Comparison of ENCODE assay signal across 8 cellular contexts in the genomic region with DNA sequence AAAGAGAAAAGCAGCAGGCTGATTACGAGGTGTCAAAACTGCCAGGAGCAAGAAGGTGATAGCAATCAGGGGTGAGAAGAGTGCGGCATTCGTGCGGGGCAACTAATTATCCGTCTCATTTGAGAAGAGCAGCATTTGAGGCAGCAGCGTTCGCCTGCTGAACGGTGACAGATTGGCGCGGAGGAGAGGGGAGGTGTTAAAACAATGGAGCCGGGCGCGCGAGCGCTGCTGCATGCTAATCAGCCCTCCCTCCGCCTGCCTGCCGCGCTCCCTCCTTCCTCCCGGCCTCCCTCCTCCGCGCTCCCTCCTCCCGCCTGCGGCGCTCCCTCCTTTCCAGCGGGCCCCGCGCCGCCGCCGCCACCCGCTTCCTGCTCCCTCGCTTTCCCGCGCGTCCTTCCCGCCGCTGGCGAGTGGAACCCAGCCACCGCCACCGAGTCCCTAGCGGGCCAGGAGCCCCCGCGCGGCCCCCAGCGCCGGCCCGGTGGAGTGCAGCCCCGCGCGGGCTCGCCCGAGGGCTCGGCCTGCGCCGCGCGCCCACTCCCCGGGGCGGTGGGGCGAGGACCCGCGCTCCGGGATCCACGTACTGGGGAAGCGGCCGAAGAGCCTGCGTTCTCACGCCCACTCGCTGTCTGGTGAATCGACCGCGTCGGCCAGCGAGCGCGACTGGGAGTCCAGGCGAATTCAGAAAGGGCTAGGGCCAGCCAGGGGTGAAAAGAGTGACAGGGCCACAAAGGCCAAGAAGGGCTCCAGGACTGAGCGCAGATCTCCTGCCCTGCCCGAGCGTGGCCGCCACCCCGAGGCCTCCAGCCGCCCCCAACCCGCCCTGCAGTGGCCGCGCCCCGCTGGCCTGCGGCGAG.
DNase-seq lines count a peak whose midpoint lies in the region; ATAC-seq and TF ChIP-seq lines count a peak whose summit lies in the region.

No MANE protein-coding gene starts in this region.

- H3K4me2 ChIP-seq in SK-N-SH, result peak overlapping the region; percentile 74

- H3K4me3 ChIP-seq in AG04450 (ENCODE audit: low read depth, low read length), result peak overlapping the region; percentile 69
- H3K4me3 ChIP-seq in SK-N-SH (ENCODE audit: low read depth in 2 of 2, low read length in 1 of 2), result peak overlapping the region; percentile 52 to 59
- peak overlapping the region; percentile 84 for H3K4me3 ChIP-seq in adipocyte (ENCODE audit: low read length)
- peak overlapping the region; percentile 52 for H3K4me3 ChIP-seq in urinary bladder (ENCODE audit: low read depth, low read length)

- TF ChIP-seq EP300 in SK-N-SH (IDR thresholded peaks at IDR 0.05; ENCODE audit: borderline replicate concordance in 1 of 2, low read depth in 1 of 2, low read length in 1 of 2), result no peak

- H3F3A ChIP-seq in SK-N-SH (replicated peaks; ENCODE audit: insufficient read depth), result peaks cover 18% of the 10 kb centered on the region

- H3K27me3 ChIP-seq in AG04450 (ENCODE audit: control insufficient read depth, insufficient read depth, low read length) (peaks cover 1% of the 10 kb centered on the region), SK-N-SH (ENCODE audit: insufficient read depth) (no peaks in the 10 kb centered on the region), adipocyte (replicated peaks; ENCODE audit: control insufficient read depth, insufficient read depth, low read length) (no peaks in the 10 kb centered on the region)

- peaks cover 5 to 11% of the 10 kb centered on the region in 2 experiments; a peak in 2 of 4 replicates for H3K4me1 ChIP-seq in SK-N-SH (ENCODE audit: control insufficient read depth in 1 of 2, insufficient read depth in 2 of 2, low read depth in 1 of 2, low read length in 1 of 2)
- peaks cover 12% of the 10 kb centered on the region for H3K4me1 ChIP-seq in adipocyte (ENCODE audit: control insufficient read depth, insufficient read depth, low read length)
- no peaks in the 10 kb centered on the region for H3K4me1 ChIP-seq in urinary bladder (ENCODE audit: insufficient read depth)

- CTCF ChIA-PET in AG04450 (lab: Charles Lee), result no interaction called here
- CTCF ChIA-PET in SK-N-SH (lab: Yijun Ruan, JAX), result interaction anchor here (2.0 to 4.3 kb wide), 2 partner anchors 12 to 15 kb away, joined by 17 to 37 read pairs; no protein-coding TSS in a partner anchor

- H3K79me2 ChIP-seq in SK-N-SH (ENCODE audit: insufficient read depth), result no peaks in the 10 kb centered on the region

- H3K9me3 ChIP-seq in AG04450 (ENCODE audit: control insufficient read depth, insufficient read depth, low read length) (no peaks in the 10 kb centered on the region), SK-N-SH (no peaks in the 10 kb centered on the region), adipocyte (ENCODE audit: control insufficient read depth, low read length) (no peaks in the 10 kb centered on the region)

- H3K27ac ChIP-seq in AG04450 (ENCODE audit: low read depth, low read length), result no peak overlapping the region
- H3K27ac ChIP-seq in SK-N-SH (ENCODE audit: low read depth in 2 of 2, low read length in 1 of 2), result no peak overlapping the region
- H3K27ac ChIP-seq in urinary bladder (ENCODE audit: low read depth), result no peak overlapping the region

- 30% methylated on average over 36 of the region's 89 CpGs for WGBS in SK-N-SH (ENCODE audit: low lambda C conversion rate)
- 8% methylated on average over 89 of the region's 89 CpGs for WGBS in urinary bladder

- H3K9ac ChIP-seq in SK-N-SH (no peak overlapping the region), adipocyte (ENCODE audit: low read length) (peak overlapping the region; percentile 71)

- H2AFZ ChIP-seq in SK-N-SH (ENCODE audit: low read depth), result peak overlapping the region; percentile 82

- H3K9me2 ChIP-seq in SK-N-SH, result no peaks in the 10 kb centered on the region

- H3K36me3 ChIP-seq in SK-N-SH (replicated peaks in 1 of 2; ENCODE audit: control insufficient read depth in 1 of 2, insufficient read depth in 2 of 2, low read length in 1 of 2), result peaks cover 15 to 16% of the 10 kb centered on the region in 2 experiments
- H3K36me3 ChIP-seq in adipocyte (ENCODE audit: control insufficient read depth, insufficient read depth, low read length, severe bottlenecking), result peaks cover 11% of the 10 kb centered on the region
- H3K36me3 ChIP-seq in urinary bladder (ENCODE audit: insufficient read depth), result no peaks in the 10 kb centered on the region

- intact Hi-C loops in cardiac septum (cut with DNase I), result no loop called here

- no peaks in the 10 kb centered on the region for H4K20me1 ChIP-seq in SK-N-SH (ENCODE audit: insufficient read depth)

- ATAC-seq in GM18907 (IDR thresholded peaks at IDR 0.05; ENCODE audit: unreplicated experiment) (peak; percentile 37), HG03280 (IDR thresholded peaks at IDR 0.05; ENCODE audit: unreplicated experiment) (peak; percentile 38)

- no peak for TF ChIP-seq RAD21 in SK-N-SH (IDR thresholded peaks at IDR 0.05; ENCODE audit: low read length)

- DNase-seq in AG04450 (ENCODE audit: low read depth, low spot score), result no peak
- DNase-seq in SK-N-SH, result peak; percentile 80
- peak; percentile 72 for DNase-seq in adipocyte (ENCODE audit: low read depth)
- peak; percentile 80 for DNase-seq in cardiac septum (ENCODE audit: low spot score)
- DNase-seq in occipital lobe (lab: John Stamatoyannopoulos, UW), result peak; percentile 83

- POLR2A ChIA-PET in AG04450 (lab: Yijun Ruan, JAX), result no interaction called here
- POLR2A ChIA-PET in SK-N-SH (lab: Yijun Ruan, JAX), result no interaction called here

- TF ChIP-seq CTCF in AG04450 (IDR thresholded peaks at IDR 0.05; ENCODE audit: low read depth, low read length) (no peak), SK-N-SH (IDR thresholded peaks at IDR 0.05) (no peak)

TF ChIP-seq in SK-N-SH, 30 proteins besides CTCF, POLR2A, EP300 and RAD21:
- no peak for TF ChIP-seq EZH2phosphoT487 (IDR thresholded peaks at IDR 0.05; ENCODE audit: borderline replicate concordance, low read depth)
- TF ChIP-seq TEAD4 (IDR thresholded peaks at IDR 0.05; ENCODE audit: borderline replicate concordance, insufficient read depth), result no peak
- TF ChIP-seq, protein P1, sequence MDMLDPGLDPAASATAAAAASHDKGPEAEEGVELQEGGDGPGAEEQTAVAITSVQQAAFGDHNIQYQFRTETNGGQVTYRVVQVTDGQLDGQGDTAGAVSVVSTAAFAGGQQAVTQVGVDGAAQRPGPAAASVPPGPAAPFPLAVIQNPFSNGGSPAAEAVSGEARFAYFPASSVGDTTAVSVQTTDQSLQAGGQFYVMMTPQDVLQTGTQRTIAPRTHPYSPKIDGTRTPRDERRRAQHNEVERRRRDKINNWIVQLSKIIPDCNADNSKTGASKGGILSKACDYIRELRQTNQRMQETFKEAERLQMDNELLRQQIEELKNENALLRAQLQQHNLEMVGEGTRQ (IDR thresholded peaks at IDR 0.05; ENCODE audit: borderline replicate concordance, low read depth, low read length), result no peak
- TF ChIP-seq JUND (IDR thresholded peaks at IDR 0.05), result no peak
- TF ChIP-seq TAF1 (IDR thresholded peaks at IDR 0.05; ENCODE audit: borderline replicate concordance, low read depth, low read length), result no peak
- peak; percentile 63; the same call in 1 of the 2 replicates for TF ChIP-seq MAX (IDR thresholded peaks at IDR 0.05; ENCODE audit: low read depth)
